ENCODE assay signal across 28 cellular contexts in the genomic region with DNA sequence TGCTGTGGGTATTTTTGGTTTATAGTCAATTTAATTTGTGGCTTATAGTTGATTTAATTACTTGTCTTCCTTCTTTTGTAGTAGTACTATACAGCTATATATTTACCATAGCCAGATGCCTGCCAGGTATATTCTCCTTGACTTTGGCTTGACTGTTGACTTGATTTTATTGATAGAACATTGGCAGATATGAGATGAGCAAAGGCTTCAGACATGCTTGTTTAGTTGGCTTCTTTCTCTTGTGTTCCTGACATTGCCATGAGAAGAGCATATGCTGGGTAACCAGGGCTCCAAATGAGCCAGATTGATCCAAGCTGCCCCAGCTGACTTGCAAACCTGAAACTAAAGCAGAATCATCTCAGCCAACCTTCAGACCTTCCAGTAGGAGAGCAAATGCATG.
"Had no signal": no experiment of that assay in that cellular context is flagged by ENCODE, and none has a peak within 500 bp of the region (broad histone marks: within the 10 kb centered on the region; RNA-seq: fewer than 3 reads in every experiment).

No MANE protein-coding gene starts in this region.

- H3K4me3 Mint-ChIP-seq: stimulated activated effector memory CD8-positive, alpha-beta T cell treated with anti-CD3 and anti-CD28 coated beads, Interleukin-12 subunit alpha, Interleukin-12 subunit beta, amount 100 ng/mL, for 72 hours; stimulated activated memory B cell treated with anti-CD40 and anti-IgM and Interleukin-4, amounts not matched to agents 10 μg/mL and 1 μg/mL and 100 μg/mL, for 72 hours; stimulated activated naive B cell treated with anti-CD40 and anti-IgM and Interleukin-4, amounts not matched to agents 10 μg/mL and 1 μg/mL and 100 μg/mL, for 72 hours; stimulated activated naive CD8-positive, alpha-beta T cell treated with anti-CD3 and anti-CD28 coated beads, Interleukin-15, amount 100 ng/mL, for 72 hours; stimulated activated naive CD8-positive, alpha-beta T cell treated with anti-CD3 and anti-CD28 coated beads, Interleukin-15, Interleukin-2, amounts not matched to agents 100 ng/mL and 50 ng/mL, for 24 hours; type B pancreatic cell had no signal

- DNase-seq: stimulated activated CD4-positive, alpha-beta T cell treated with anti-CD3 and anti-CD28 coated beads, Interleukin-2, amount 100 ng/mL, for 48 hours; stimulated activated CD4-positive, alpha-beta T cell treated with anti-CD3 and anti-CD28 coated beads, Interleukin-4, amount 100 ng/mL, for 1 hour; stimulated activated CD4-positive, alpha-beta T cell treated with anti-CD3 and anti-CD28 coated beads, Interleukin-4, amount 100 ng/mL, for 24 hours; stimulated activated CD4-positive, alpha-beta T cell treated with anti-CD3 and anti-CD28 coated beads, Interleukin-4, amount 100 ng/mL, for 4 hours; stimulated activated CD8-positive, alpha-beta memory T cell treated with anti-CD3 and anti-CD28 coated beads, Interleukin-4, amount 100 ng/mL, for 48 hours; stimulated activated naive B cell treated with anti-CD40 and anti-IgM and Interleukin-4, amounts not matched to agents 10 μg/mL and 1 μg/mL and 100 μg/mL, for 72 hours; stimulated activated naive CD4-positive, alpha-beta T cell; stimulated activated naive CD4-positive, alpha-beta T cell treated with Interleukin-2 at 50 U/mL for 16 hours; stimulated activated naive CD8-positive, alpha-beta T cell treated with anti-CD3 and anti-CD28 coated beads, Interleukin-15, amount 100 ng/mL, for 72 hours; stimulated activated naive CD8-positive, alpha-beta T cell treated with anti-CD3 and anti-CD28 coated beads, Interleukin-15, Interleukin-2, amounts not matched to agents 100 U/mL and 50 U/mL, for 24 hours; stomach; substantia nigra; testis; thyroid gland; tibial artery; transverse colon; trophoblast cell; upper lobe of left lung; upper lobe of right lung; uterus had no signal

- H3K4me1 ChIP-seq: stomach, suprapubic skin, testis, tibial nerve, transverse colon, upper lobe of left lung, upper lobe of right lung, vagina had no signal

- ATAC-seq: stimulated activated effector memory CD8-positive, alpha-beta T cell treated with anti-CD3 and anti-CD28 coated beads, Interleukin-12 subunit alpha, Interleukin-12 subunit beta, amount 100 ng/mL, for 72 hours; stimulated activated memory B cell treated with anti-CD40 and anti-IgM and Interleukin-4, amounts not matched to agents 10 μg/mL and 1 μg/mL and 100 μg/mL, for 72 hours; stimulated activated naive B cell treated with anti-CD40 and anti-IgM and Interleukin-4, amounts not matched to agents 10 μg/mL and 1 μg/mL and 100 μg/mL, for 72 hours; stimulated activated naive CD8-positive, alpha-beta T cell treated with anti-CD3 and anti-CD28 coated beads, Interleukin-15, amount 100 ng/mL, for 72 hours; stimulated activated naive CD8-positive, alpha-beta T cell treated with anti-CD3 and anti-CD28 coated beads, Interleukin-15, Interleukin-2, amounts not matched to agents 100 U/mL and 50 U/mL, for 24 hours; upper lobe of right lung had no signal

- H3K4me3 ChIP-seq: stomach, suprapubic skin, testis, thoracic aorta, thyroid gland, tibial artery, tibial nerve, transverse colon, upper lobe of left lung, upper lobe of right lung, uterus, vagina had no signal

- H3K4me1 Mint-ChIP-seq: stimulated activated effector memory CD8-positive, alpha-beta T cell treated with anti-CD3 and anti-CD28 coated beads, Interleukin-12 subunit alpha, Interleukin-12 subunit beta, amount 100 ng/mL, for 72 hours; stimulated activated memory B cell treated with anti-CD40 and anti-IgM and Interleukin-4, amounts not matched to agents 10 μg/mL and 1 μg/mL and 100 μg/mL, for 72 hours; stimulated activated naive B cell treated with anti-CD40 and anti-IgM and Interleukin-4, amounts not matched to agents 10 μg/mL and 1 μg/mL and 100 μg/mL, for 72 hours; stimulated activated naive CD8-positive, alpha-beta T cell treated with anti-CD3 and anti-CD28 coated beads, Interleukin-15, amount 100 ng/mL, for 72 hours had no signal

- H3K27me3 Mint-ChIP-seq: stimulated activated memory B cell treated with anti-CD40 and anti-IgM and Interleukin-4, amounts not matched to agents 10 μg/mL and 1 μg/mL and 100 μg/mL, for 72 hours; stimulated activated naive B cell treated with anti-CD40 and anti-IgM and Interleukin-4, amounts not matched to agents 10 μg/mL and 1 μg/mL and 100 μg/mL, for 72 hours; stimulated activated naive CD8-positive, alpha-beta T cell treated with anti-CD3 and anti-CD28 coated beads, Interleukin-15, amount 100 ng/mL, for 72 hours; stimulated activated naive CD8-positive, alpha-beta T cell treated with anti-CD3 and anti-CD28 coated beads, Interleukin-15, Interleukin-2, amounts not matched to agents 100 ng/mL and 50 ng/mL, for 24 hours had no signal

- H3K27ac Mint-ChIP-seq: stimulated activated effector memory CD8-positive, alpha-beta T cell treated with anti-CD3 and anti-CD28 coated beads, Interleukin-12 subunit alpha, Interleukin-12 subunit beta, amount 100 ng/mL, for 72 hours; stimulated activated memory B cell treated with anti-CD40 and anti-IgM and Interleukin-4, amounts not matched to agents 10 μg/mL and 1 μg/mL and 100 μg/mL, for 72 hours; stimulated activated naive B cell treated with anti-CD40 and anti-IgM and Interleukin-4, amounts not matched to agents 10 μg/mL and 1 μg/mL and 100 μg/mL, for 72 hours; stimulated activated naive CD8-positive, alpha-beta T cell treated with anti-CD3 and anti-CD28 coated beads, Interleukin-15, amount 100 ng/mL, for 72 hours; stimulated activated naive CD8-positive, alpha-beta T cell treated with anti-CD3 and anti-CD28 coated beads, Interleukin-15, Interleukin-2, amounts not matched to agents 100 ng/mL and 50 ng/mL, for 24 hours; type B pancreatic cell had no signal

- H3K36me3 Mint-ChIP-seq: stimulated activated effector memory CD8-positive, alpha-beta T cell treated with anti-CD3 and anti-CD28 coated beads, Interleukin-12 subunit alpha, Interleukin-12 subunit beta, amount 100 ng/mL, for 72 hours; stimulated activated memory B cell treated with anti-CD40 and anti-IgM and Interleukin-4, amounts not matched to agents 10 μg/mL and 1 μg/mL and 100 μg/mL, for 72 hours; stimulated activated naive B cell treated with anti-CD40 and anti-IgM and Interleukin-4, amounts not matched to agents 10 μg/mL and 1 μg/mL and 100 μg/mL, for 72 hours; type B pancreatic cell had no signal

- H3K27ac ChIP-seq: stomach, suprapubic skin, testis, thoracic aorta, thyroid gland, tibial artery, tibial nerve, transverse colon, upper lobe of left lung, upper lobe of right lung, vagina had no signal

- H3K27me3 ChIP-seq: stomach, suprapubic skin, testis, thyroid gland, tibial artery, tibial nerve, transverse colon, upper lobe of left lung, upper lobe of right lung, uterus, vagina had no signal

- H3K36me3 ChIP-seq: stomach, suprapubic skin, thoracic aorta, thyroid gland, tibial artery, tibial nerve, transverse colon, upper lobe of left lung, upper lobe of right lung, uterus, vagina had no signal

- H3K9me3 ChIP-seq: suprapubic skin, testis, thoracic aorta, thyroid gland, transverse colon, upper lobe of left lung, upper lobe of right lung, uterus, vagina had no signal
